ENCODE assay signal across 1 cellular context in the genomic region with DNA sequence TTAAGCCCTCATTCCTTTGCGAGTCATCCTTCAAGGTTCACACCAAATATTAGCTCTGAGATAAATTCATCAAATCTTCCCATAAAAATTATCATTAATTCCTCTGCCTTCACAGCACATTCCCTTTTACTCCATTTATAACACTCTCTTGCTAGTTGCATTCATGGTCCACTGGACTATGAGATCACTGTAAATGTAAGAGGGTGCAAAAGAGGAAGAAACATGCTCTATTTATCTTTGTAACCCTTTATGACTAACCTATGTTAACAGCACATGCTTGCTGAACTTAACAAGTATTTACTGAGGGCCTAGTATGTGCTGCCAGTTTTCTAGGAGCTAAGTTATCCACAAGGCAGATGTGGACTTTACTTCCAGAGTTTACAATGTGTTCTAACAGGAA.
TF ChIP-seq lines count a peak whose summit lies in the region.

No MANE protein-coding gene starts in this region.

TF ChIP-seq in IMR-90, 13 proteins besides CTCF, POLR2A, EP300 and RAD21 (continued from another document):
- TF ChIP-seq RFX5 (IDR thresholded peaks at IDR 0.05; ENCODE audit: low read depth, low read length): no peak
